1 cellular context compared by ENCODE assay signal in the genomic region with DNA sequence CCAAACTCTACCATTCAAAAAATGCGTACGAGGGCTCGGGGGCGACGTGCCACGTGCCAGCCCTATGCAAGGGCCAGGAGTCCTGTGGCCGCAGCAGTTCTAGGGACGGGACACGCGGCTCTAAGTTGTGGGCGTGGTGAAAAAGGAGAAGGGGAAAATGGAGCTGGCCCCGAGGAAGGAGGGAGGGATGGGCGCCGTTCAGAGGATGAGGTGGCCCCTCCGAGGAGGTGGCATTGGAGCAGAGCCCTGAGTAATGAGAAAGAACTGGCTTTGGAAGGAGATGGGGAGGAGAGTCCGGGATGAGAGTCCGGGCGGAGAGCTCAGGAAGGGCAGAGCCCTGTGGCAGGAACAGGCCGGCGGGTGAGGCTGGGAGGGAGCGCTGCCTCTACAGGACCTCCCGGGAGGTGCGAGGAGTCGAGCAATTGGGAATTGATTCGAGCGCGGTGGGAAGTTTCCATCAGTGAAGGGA.
A peak's percentile ranks its signal among the peaks of the same experiment; 100 is the strongest.
TF ChIP-seq lines count a peak whose summit lies in the region.

No MANE protein-coding gene starts in this region.

TF ChIP-seq in HepG2, 621 proteins besides CTCF, POLR2A, EP300 and RAD21:
- TF ChIP-seq ZNF274 (CRISPR knock-in tag; IDR thresholded peaks at IDR 0.05) (no peak), ZNF605 (CRISPR knock-in tag; IDR thresholded peaks at IDR 0.05) (peak; percentile 36; the same call in 1 of the 2 replicates), ISL2 (CRISPR knock-in tag; IDR thresholded peaks at IDR 0.05) (no peak), MYC (CRISPR knock-in tag; IDR thresholded peaks at IDR 0.05; ENCODE audit: borderline replicate concordance) (0 out of 2 replicates have a peak, but pooled peaks have one; percentile 29), MAF1 (CRISPR knock-in tag; IDR thresholded peaks at IDR 0.05; ENCODE audit: borderline replicate concordance) (no peak), ZKSCAN1 (IDR thresholded peaks at IDR 0.05; ENCODE audit: low read length) (no peak), HDAC2 (CRISPR knock-in tag; IDR thresholded peaks at IDR 0.05) (no peak), TOPORS (CRISPR knock-in tag; IDR thresholded peaks at IDR 0.05) (no peak), ZNF543 (CRISPR knock-in tag; IDR thresholded peaks at IDR 0.05) (peak; percentile 44; the same call in 1 of the 2 replicates), ZEB1 (IDR thresholded peaks at IDR 0.05; ENCODE audit: insufficient replicate concordance, low read depth) (no peak), IKZF5 (CRISPR knock-in tag; IDR thresholded peaks at IDR 0.05) (no peak), ZKSCAN5 (CRISPR knock-in tag; IDR thresholded peaks at IDR 0.05) (peak; percentile 65; the same call in 1 of the 2 replicates), ZNF276 (CRISPR knock-in tag; IDR thresholded peaks at IDR 0.05; ENCODE audit: low read depth) (0 out of 2 replicates have a peak, but pooled peaks have one; percentile 11), MEIS1 (CRISPR knock-in tag; IDR thresholded peaks at IDR 0.05; ENCODE audit: borderline replicate concordance) (no peak), TAF15 (IDR thresholded peaks at IDR 0.05; ENCODE audit: low read depth, low read length, poor library complexity, severe bottlenecking) (no peak), ZMAT3 (CRISPR knock-in tag; conservative IDR thresholded peaks at IDR 0.05) (0 out of 2 replicates have a peak, but pooled peaks have one; percentile 5), ZIK1 (CRISPR knock-in tag; IDR thresholded peaks at IDR 0.05; ENCODE audit: borderline replicate concordance, low read depth) (no peak), NFIC (IDR thresholded peaks at IDR 0.05; ENCODE audit: low read length) (no peak), MAX (IDR thresholded peaks at IDR 0.05) (0 out of 2 replicates have a peak, but pooled peaks have one; percentile 15), DZIP1 (CRISPR knock-in tag; IDR thresholded peaks at IDR 0.05) (0 out of 2 replicates have a peak, but pooled peaks have one; percentile 25), FOXP1 (IDR thresholded peaks at IDR 0.05) (no peak), FOXP1 (CRISPR knock-in tag; IDR thresholded peaks at IDR 0.05) (no peak), PHB2 (IDR thresholded peaks at IDR 0.05; ENCODE audit: partially characterized antibody) (no peak), ZNF451 (CRISPR knock-in tag; IDR thresholded peaks at IDR 0.05) (no peak), GTF2F1 (IDR thresholded peaks at IDR 0.05; ENCODE audit: low read length) (no peak), BATF2 (CRISPR knock-in tag; IDR thresholded peaks at IDR 0.05) (no peak), CREM (IDR thresholded peaks at IDR 0.05) (no peak), CREM (CRISPR knock-in tag; IDR thresholded peaks at IDR 0.05) (no peak), ZNF782 (CRISPR knock-in tag; IDR thresholded peaks at IDR 0.05; ENCODE audit: borderline replicate concordance) (0 out of 2 replicates have a peak, but pooled peaks have one; percentile 14), NFATC3 (CRISPR knock-in tag; IDR thresholded peaks at IDR 0.05) (0 out of 2 replicates have a peak, but pooled peaks have one; percentile 14), ZNF558 (CRISPR knock-in tag; IDR thresholded peaks at IDR 0.05; ENCODE audit: borderline replicate concordance) (no peak), MEF2D (CRISPR knock-in tag; IDR thresholded peaks at IDR 0.05) (no peak; the same call in 1 of the 2 replicates), NFIB (CRISPR knock-in tag; IDR thresholded peaks at IDR 0.05; ENCODE audit: borderline replicate concordance) (no peak), RBM39 (IDR thresholded peaks at IDR 0.05; ENCODE audit: low read depth, low read length, poor library complexity, severe bottlenecking) (peak; percentile 7), SETDB1 (CRISPR knock-in tag; IDR thresholded peaks at IDR 0.05; ENCODE audit: borderline replicate concordance) (no peak), ZBTB7A (CRISPR knock-in tag; IDR thresholded peaks at IDR 0.05) (no peak), PAX8 (CRISPR knock-in tag; IDR thresholded peaks at IDR 0.05; ENCODE audit: borderline replicate concordance) (0 out of 2 replicates have a peak, but pooled peaks have one; percentile 51), ZNF160 (CRISPR knock-in tag; IDR thresholded peaks at IDR 0.05) (no peak), ZZZ3 (CRISPR knock-in tag; IDR thresholded peaks at IDR 0.05; ENCODE audit: borderline replicate concordance) (0 out of 2 replicates have a peak, but pooled peaks have one; percentile 48)
- TF ChIP-seq, protein P1, sequence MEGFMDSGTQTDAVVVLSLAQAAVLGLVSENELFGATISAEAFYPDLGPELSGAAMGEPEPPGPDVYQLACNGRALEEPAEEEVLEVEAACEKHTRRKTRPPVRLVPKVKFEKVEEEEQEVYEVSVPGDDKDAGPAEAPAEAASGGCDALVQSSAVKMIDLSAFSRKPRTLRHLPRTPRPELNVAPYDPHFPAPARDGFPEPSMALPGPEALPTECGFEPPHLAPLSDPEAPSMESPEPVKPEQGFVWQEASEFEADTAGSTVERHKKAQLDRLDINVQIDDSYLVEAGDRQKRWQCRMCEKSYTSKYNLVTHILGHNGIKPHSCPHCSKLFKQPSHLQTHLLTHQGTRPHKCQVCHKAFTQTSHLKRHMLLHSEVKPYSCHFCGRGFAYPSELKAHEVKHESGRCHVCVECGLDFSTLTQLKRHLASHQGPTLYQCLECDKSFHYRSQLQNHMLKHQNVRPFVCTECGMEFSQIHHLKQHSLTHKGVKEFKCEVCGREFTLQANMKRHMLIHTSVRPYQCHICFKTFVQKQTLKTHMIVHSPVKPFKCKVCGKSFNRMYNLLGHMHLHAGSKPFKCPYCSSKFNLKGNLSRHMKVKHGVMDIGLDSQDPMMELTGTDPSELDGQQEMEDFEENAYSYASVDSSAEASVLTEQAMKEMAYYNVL (CRISPR knock-in tag; IDR thresholded peaks at IDR 0.05; ENCODE audit: borderline replicate concordance), result no peak
- TF ChIP-seq, protein P2, sequence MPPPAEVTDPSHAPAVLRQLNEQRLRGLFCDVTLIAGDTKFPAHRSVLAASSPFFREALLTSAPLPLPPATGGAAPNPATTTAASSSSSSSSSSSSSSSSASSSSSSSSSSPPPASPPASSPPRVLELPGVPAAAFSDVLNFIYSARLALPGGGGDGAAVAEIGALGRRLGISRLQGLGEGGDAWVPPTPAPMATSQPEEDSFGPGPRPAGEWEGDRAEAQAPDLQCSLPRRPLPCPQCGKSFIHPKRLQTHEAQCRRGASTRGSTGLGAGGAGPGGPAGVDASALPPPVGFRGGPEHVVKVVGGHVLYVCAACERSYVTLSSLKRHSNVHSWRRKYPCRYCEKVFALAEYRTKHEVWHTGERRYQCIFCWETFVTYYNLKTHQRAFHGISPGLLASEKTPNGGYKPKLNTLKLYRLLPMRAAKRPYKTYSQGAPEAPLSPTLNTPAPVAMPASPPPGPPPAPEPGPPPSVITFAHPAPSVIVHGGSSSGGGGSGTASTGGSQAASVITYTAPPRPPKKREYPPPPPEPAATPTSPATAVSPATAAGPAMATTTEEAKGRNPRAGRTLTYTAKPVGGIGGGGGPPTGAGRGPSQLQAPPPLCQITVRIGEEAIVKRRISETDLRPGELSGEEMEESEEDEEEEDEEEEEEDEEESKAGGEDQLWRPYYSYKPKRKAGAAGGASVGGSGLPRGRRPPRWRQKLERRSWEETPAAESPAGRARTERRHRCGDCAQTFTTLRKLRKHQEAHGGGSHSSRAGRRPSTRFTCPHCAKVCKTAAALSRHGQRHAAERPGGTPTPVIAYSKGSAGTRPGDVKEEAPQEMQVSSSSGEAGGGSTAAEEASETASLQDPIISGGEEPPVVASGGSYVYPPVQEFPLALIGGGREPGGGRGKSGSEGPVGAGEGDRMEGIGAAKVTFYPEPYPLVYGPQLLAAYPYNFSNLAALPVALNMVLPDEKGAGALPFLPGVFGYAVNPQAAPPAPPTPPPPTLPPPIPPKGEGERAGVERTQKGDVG (CRISPR knock-in tag; IDR thresholded peaks at IDR 0.05; ENCODE audit: borderline replicate concordance), result no peak
- TF ChIP-seq, protein P3, sequence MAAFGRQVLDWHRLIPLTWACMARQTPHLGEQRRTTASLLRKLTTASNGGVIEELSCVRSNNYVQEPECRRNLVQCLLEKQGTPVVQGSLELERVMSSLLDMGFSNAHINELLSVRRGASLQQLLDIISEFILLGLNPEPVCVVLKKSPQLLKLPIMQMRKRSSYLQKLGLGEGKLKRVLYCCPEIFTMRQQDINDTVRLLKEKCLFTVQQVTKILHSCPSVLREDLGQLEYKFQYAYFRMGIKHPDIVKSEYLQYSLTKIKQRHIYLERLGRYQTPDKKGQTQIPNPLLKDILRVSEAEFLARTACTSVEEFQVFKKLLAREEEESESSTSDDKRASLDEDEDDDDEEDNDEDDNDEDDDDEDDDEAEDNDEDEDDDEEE (CRISPR knock-in tag; IDR thresholded peaks at IDR 0.05), result no peak
- TF ChIP-seq, protein P4, sequence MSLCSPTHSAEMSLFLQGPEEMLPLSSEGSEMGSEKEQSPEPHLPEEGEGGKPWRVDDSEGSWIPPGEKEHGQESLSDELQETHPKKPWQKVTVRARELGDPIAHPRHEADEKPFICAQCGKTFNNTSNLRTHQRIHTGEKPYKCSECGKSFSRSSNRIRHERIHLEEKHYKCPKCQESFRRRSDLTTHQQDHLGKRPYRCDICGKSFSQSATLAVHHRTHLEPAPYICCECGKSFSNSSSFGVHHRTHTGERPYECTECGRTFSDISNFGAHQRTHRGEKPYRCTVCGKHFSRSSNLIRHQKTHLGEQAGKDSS (CRISPR knock-in tag; IDR thresholded peaks at IDR 0.05; ENCODE audit: borderline replicate concordance, low read depth), result 0 out of 2 replicates have a peak, but pooled peaks have one; percentile 20
- TF ChIP-seq, protein P5, sequence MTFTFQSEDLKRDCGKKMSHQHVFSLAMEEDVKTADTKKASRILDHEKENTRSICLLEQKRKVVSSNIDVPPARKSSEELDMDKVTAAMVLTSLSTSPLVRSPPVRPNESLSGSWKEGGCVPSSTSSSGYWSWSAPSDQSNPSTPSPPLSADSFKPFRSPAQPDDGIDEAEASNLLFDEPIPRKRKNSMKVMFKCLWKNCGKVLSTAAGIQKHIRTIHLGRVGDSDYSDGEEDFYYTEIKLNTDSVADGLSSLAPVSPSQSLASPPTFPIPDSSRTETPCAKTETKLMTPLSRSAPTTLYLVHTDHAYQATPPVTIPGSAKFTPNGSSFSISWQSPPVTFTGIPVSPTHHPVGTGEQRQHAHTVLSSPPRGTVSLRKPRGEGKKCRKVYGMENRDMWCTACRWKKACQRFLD (CRISPR knock-in tag; IDR thresholded peaks at IDR 0.05; ENCODE audit: borderline replicate concordance), result no peak
